In the genomic region with DNA sequence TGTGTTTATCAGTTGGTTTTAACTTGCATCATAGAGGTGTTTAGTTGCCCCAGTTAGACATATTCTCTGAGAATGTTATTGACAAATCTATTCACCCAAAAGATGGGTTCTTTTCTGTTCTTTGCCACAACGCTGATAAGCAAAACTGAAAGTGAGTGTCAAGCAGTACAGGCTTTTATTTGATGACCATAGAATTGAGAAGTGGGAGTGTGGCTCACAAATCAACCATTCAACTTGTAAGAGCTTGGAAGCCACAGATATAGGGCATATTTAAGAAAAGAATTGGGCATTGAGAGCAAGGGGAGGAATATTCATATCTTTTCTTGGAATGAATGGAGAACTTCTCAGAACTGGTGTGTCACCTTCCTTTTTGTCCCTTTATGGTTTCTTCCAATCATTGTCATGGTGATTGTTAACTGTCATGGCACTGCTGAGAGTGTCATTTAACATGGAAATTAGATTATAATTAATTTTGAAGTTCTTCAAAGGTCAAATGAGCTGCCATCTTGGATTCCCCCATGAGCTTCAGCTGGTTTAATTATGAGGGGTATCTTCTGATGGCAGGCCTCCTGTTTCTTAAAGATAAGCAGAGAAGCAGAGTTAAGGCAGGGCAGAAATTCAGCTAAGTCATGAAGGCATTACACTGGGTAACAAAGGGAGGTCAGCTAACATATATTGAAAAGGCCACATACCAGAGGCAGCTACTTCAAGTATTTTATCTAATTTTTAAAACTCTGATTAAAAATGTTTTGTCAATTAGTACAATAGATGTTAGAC, we compare ENCODE assay signal across 1 cellular context.
TF ChIP-seq lines count a peak whose summit lies in the region.

No MANE protein-coding gene starts in this region.

TF ChIP-seq in K562, 482 proteins besides CTCF, POLR2A, EP300 and RAD21 (continued from another document and continues in another):
- TF ChIP-seq, protein P1, sequence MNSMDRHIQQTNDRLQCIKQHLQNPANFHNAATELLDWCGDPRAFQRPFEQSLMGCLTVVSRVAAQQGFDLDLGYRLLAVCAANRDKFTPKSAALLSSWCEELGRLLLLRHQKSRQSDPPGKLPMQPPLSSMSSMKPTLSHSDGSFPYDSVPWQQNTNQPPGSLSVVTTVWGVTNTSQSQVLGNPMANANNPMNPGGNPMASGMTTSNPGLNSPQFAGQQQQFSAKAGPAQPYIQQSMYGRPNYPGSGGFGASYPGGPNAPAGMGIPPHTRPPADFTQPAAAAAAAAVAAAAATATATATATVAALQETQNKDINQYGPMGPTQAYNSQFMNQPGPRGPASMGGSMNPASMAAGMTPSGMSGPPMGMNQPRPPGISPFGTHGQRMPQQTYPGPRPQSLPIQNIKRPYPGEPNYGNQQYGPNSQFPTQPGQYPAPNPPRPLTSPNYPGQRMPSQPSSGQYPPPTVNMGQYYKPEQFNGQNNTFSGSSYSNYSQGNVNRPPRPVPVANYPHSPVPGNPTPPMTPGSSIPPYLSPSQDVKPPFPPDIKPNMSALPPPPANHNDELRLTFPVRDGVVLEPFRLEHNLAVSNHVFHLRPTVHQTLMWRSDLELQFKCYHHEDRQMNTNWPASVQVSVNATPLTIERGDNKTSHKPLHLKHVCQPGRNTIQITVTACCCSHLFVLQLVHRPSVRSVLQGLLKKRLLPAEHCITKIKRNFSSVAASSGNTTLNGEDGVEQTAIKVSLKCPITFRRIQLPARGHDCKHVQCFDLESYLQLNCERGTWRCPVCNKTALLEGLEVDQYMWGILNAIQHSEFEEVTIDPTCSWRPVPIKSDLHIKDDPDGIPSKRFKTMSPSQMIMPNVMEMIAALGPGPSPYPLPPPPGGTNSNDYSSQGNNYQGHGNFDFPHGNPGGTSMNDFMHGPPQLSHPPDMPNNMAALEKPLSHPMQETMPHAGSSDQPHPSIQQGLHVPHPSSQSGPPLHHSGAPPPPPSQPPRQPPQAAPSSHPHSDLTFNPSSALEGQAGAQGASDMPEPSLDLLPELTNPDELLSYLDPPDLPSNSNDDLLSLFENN (IDR thresholded peaks at IDR 0.05; ENCODE audit: low read depth in 2 of 2, low read length in 2 of 2): peak in 1 of 2 experiments; percentile 94; a peak in 2 of 4 replicates
- TF ChIP-seq PHTF2 (CRISPR knock-in tag; IDR thresholded peaks at IDR 0.05): no peak
- no peak for TF ChIP-seq ZFP1 (CRISPR knock-in tag; IDR thresholded peaks at IDR 0.05)
- TF ChIP-seq RBM22 (IDR thresholded peaks at IDR 0.05; ENCODE audit: low read depth, low read length, poor library complexity, severe bottlenecking): no peak
- no peak for TF ChIP-seq HOMEZ (CRISPR knock-in tag; IDR thresholded peaks at IDR 0.05)
- no peak for TF ChIP-seq ZNF778 (CRISPR knock-in tag; IDR thresholded peaks at IDR 0.05)
- no peak for TF ChIP-seq PURB (CRISPR knock-in tag; IDR thresholded peaks at IDR 0.05; ENCODE audit: low read depth)
- TF ChIP-seq ZBED1 (IDR thresholded peaks at IDR 0.05): no peak
- TF ChIP-seq HEY1 (CRISPR knock-in tag; IDR thresholded peaks at IDR 0.05; ENCODE audit: borderline replicate concordance): no peak
- peak; percentile 69; the same call in 1 of the 2 replicates for TF ChIP-seq NCOA1 (IDR thresholded peaks at IDR 0.05; ENCODE audit: low read depth)
- 0 out of 2 replicates have a peak, but pooled peaks have one; percentile 11 for TF ChIP-seq ZNF79 (CRISPR knock-in tag; IDR thresholded peaks at IDR 0.05; ENCODE audit: low read depth)
- no peak for TF ChIP-seq ERF (CRISPR knock-in tag; IDR thresholded peaks at IDR 0.05)
- peak in 1 of 2 experiments; percentile 82; a peak in 2 of 4 replicates for TF ChIP-seq FOXA3 (CRISPR knock-in tag; conservative IDR thresholded peaks at IDR 0.05 in 1 of 2, IDR thresholded peaks at IDR 0.05 in 1 of 2)
- TF ChIP-seq SPI1 (IDR thresholded peaks at IDR 0.05; ENCODE audit: borderline replicate concordance, low read depth, low read length): no peak
- no peak for TF ChIP-seq GTF2F1 (IDR thresholded peaks at IDR 0.05; ENCODE audit: low read depth, low read length)
- no peak for TF ChIP-seq ARID2 (IDR thresholded peaks at IDR 0.05)
- TF ChIP-seq DLX4 (CRISPR knock-in tag; IDR thresholded peaks at IDR 0.05): no peak
- TF ChIP-seq ZNF12 (CRISPR knock-in tag; IDR thresholded peaks at IDR 0.05): no peak
- TF ChIP-seq, protein P2, sequence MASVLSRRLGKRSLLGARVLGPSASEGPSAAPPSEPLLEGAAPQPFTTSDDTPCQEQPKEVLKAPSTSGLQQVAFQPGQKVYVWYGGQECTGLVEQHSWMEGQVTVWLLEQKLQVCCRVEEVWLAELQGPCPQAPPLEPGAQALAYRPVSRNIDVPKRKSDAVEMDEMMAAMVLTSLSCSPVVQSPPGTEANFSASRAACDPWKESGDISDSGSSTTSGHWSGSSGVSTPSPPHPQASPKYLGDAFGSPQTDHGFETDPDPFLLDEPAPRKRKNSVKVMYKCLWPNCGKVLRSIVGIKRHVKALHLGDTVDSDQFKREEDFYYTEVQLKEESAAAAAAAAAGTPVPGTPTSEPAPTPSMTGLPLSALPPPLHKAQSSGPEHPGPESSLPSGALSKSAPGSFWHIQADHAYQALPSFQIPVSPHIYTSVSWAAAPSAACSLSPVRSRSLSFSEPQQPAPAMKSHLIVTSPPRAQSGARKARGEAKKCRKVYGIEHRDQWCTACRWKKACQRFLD (CRISPR knock-in tag; IDR thresholded peaks at IDR 0.05): peak; percentile 56; the same call in 1 of the 2 replicates
- no peak for TF ChIP-seq HNRNPLL (IDR thresholded peaks at IDR 0.05; ENCODE audit: low read depth, low read length, poor library complexity, severe bottlenecking)
- TF ChIP-seq, protein P3, sequence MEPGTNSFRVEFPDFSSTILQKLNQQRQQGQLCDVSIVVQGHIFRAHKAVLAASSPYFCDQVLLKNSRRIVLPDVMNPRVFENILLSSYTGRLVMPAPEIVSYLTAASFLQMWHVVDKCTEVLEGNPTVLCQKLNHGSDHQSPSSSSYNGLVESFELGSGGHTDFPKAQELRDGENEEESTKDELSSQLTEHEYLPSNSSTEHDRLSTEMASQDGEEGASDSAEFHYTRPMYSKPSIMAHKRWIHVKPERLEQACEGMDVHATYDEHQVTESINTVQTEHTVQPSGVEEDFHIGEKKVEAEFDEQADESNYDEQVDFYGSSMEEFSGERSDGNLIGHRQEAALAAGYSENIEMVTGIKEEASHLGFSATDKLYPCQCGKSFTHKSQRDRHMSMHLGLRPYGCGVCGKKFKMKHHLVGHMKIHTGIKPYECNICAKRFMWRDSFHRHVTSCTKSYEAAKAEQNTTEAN (CRISPR knock-in tag; IDR thresholded peaks at IDR 0.05): no peak
- no peak for TF ChIP-seq MYBL2 (IDR thresholded peaks at IDR 0.05; ENCODE audit: low read depth)
- TF ChIP-seq MYBL2 (CRISPR knock-in tag; IDR thresholded peaks at IDR 0.05; ENCODE audit: borderline replicate concordance): no peak
- TF ChIP-seq EP400 (IDR thresholded peaks at IDR 0.05): peak; percentile 39; the same call in 1 of the 2 replicates
- peak; percentile 84 for TF ChIP-seq PKNOX1 (IDR thresholded peaks at IDR 0.05)
- no peak for TF ChIP-seq ZNF24 (IDR thresholded peaks at IDR 0.05)
- TF ChIP-seq, protein P4, sequence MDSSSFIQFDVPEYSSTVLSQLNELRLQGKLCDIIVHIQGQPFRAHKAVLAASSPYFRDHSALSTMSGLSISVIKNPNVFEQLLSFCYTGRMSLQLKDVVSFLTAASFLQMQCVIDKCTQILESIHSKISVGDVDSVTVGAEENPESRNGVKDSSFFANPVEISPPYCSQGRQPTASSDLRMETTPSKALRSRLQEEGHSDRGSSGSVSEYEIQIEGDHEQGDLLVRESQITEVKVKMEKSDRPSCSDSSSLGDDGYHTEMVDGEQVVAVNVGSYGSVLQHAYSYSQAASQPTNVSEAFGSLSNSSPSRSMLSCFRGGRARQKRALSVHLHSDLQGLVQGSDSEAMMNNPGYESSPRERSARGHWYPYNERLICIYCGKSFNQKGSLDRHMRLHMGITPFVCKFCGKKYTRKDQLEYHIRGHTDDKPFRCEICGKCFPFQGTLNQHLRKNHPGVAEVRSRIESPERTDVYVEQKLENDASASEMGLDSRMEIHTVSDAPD (CRISPR knock-in tag; IDR thresholded peaks at IDR 0.05): no peak
- no peak for TF ChIP-seq ZNF324 (CRISPR knock-in tag; IDR thresholded peaks at IDR 0.05)
- no peak for TF ChIP-seq KDM5B (IDR thresholded peaks at IDR 0.05; ENCODE audit: insufficient replicate concordance, low read depth, low read length)
- no peak for TF ChIP-seq GTF2B (IDR thresholded peaks at IDR 0.05; ENCODE audit: extremely low read depth, insufficient read length)
- TF ChIP-seq ZNF584 (CRISPR knock-in tag; IDR thresholded peaks at IDR 0.05; ENCODE audit: low read depth): peak; percentile 30; the same call in 1 of the 2 replicates
- peak; percentile 59; the same call in 1 of the 2 replicates for TF ChIP-seq PYGO2 (tag; IDR thresholded peaks at IDR 0.05)
- peak; percentile 97 for TF ChIP-seq POLR2AphosphoS5 (IDR thresholded peaks at IDR 0.05; ENCODE audit: control insufficient read depth, insufficient read depth, low read depth, low read length)
- TF ChIP-seq MTA2 (IDR thresholded peaks at IDR 0.05; ENCODE audit: low read depth): peak; percentile 96
- TF ChIP-seq CSDE1 (IDR thresholded peaks at IDR 0.05): 0 out of 4 replicates have a peak, but pooled peaks of 1 of the 2 experiments have one; percentile 14
- TF ChIP-seq, protein P5, sequence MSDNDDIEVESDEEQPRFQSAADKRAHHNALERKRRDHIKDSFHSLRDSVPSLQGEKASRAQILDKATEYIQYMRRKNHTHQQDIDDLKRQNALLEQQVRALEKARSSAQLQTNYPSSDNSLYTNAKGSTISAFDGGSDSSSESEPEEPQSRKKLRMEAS (CRISPR knock-in tag; IDR thresholded peaks at IDR 0.05): no peak
- TF ChIP-seq PCBP2 (IDR thresholded peaks at IDR 0.05; ENCODE audit: low read depth, low read length, poor library complexity, severe bottlenecking): no peak
- no peak for TF ChIP-seq ZSCAN32 (CRISPR knock-in tag; IDR thresholded peaks at IDR 0.05)
- TF ChIP-seq ZNF224 (CRISPR knock-in tag; IDR thresholded peaks at IDR 0.05): no peak
- TF ChIP-seq, protein P6, sequence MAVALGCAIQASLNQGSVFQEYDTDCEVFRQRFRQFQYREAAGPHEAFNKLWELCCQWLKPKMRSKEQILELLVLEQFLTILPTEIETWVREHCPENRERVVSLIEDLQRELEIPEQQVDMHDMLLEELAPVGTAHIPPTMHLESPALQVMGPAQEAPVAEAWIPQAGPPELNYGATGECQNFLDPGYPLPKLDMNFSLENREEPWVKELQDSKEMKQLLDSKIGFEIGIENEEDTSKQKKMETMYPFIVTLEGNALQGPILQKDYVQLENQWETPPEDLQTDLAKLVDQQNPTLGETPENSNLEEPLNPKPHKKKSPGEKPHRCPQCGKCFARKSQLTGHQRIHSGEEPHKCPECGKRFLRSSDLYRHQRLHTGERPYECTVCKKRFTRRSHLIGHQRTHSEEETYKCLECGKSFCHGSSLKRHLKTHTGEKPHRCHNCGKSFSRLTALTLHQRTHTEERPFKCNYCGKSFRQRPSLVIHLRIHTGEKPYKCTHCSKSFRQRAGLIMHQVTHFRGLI (CRISPR knock-in tag; IDR thresholded peaks at IDR 0.05): no peak
- peak; percentile 91 for TF ChIP-seq FOXM1 (IDR thresholded peaks at IDR 0.05; ENCODE audit: low read depth)
- no peak for TF ChIP-seq FOXM1 (CRISPR knock-in tag; IDR thresholded peaks at IDR 0.05; ENCODE audit: low read depth)
- TF ChIP-seq BRCA1 (IDR thresholded peaks at IDR 0.05): no peak
- TF ChIP-seq BRCA1 (CRISPR knock-in tag; IDR thresholded peaks at IDR 0.05): no peak
- no peak for TF ChIP-seq ATF6 (CRISPR knock-in tag; IDR thresholded peaks at IDR 0.05)
- TF ChIP-seq, protein P7, sequence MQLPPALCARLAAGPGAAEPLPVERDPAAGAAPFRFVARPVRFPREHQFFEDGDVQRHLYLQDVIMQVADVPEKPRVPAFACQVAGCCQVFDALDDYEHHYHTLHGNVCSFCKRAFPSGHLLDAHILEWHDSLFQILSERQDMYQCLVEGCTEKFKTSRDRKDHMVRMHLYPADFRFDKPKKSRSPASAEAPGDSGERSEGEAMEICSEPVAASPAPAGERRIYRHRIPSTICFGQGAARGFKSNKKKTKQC (CRISPR knock-in tag; IDR thresholded peaks at IDR 0.05): no peak
- TF ChIP-seq GABPB1 (CRISPR knock-in tag; IDR thresholded peaks at IDR 0.05): 0 out of 2 replicates have a peak, but pooled peaks have one; percentile 35
